ENCODE assay signal across 12 cellular contexts in the genomic region with DNA sequence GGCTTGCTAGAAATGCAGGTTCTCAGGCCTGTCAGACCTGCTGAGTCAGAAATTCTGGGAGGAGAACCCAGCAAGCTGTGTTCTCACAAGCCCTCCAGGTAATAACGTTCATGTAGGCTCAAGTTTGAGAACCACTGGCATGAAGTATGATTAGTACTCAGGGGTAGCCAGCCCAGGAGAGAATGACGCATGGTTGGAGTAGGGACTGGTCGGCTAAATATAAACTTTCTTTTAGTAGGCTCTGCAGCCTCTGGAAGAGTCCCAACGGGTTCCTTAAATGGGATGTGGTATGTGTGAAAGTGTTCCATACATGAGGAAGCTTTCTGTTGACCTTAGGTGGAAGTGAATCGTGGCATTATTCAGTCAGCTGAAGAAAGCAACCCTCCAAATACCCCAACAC.
DNase-seq lines count a peak whose midpoint lies in the region; ATAC-seq and TF ChIP-seq lines count a peak whose summit lies in the region.
"Had no signal": no experiment of that assay in that cellular context is flagged by ENCODE, and none has a peak within 500 bp of the region (broad histone marks: within the 10 kb centered on the region; RNA-seq: fewer than 3 reads in every experiment).

No MANE protein-coding gene starts in this region.

- POLR2A ChIA-PET in CD8-positive, alpha-beta T cell (lab: Charles Lee): no interaction called here

- intact Hi-C loops in Right ventricle myocardium inferior (cut with DNase I): loop anchor here (2.0 to 10.0 kb wide), 2 partner anchors 76 to 106 kb away; no protein-coding TSS in a partner anchor
- intact Hi-C loops in CD8-positive, alpha-beta T cell (cut with DNase I, micrococcal nuclease): no loop called here

- H3K27me3 Mint-ChIP-seq in T-helper 17 cell: no peaks in the 10 kb centered on the region
- H3K27me3 Mint-ChIP-seq in CD8-positive, alpha-beta T cell (ENCODE audit: low read depth): no peaks in the 10 kb centered on the region
- no peaks in the 10 kb centered on the region for H3K27me3 Mint-ChIP-seq in activated naive CD4-positive, alpha-beta T cell treated with anti-CD3 and anti-CD28 coated beads, Interleukin-2, amount 10 ng/mL, durations not matched to agents 7 days and 5 days
- H3K27me3 Mint-ChIP-seq: activated CD4-positive, alpha-beta memory T cell treated with anti-CD3 and anti-CD28 coated beads, Interleukin-2, amount 10 ng/mL, durations not matched to agents 7 days and 5 days had no signal

- TF ChIP-seq CTCF in CD8-positive, alpha-beta T cell (IDR thresholded peaks at IDR 0.05): no peak

- H3K27ac Mint-ChIP-seq in T-helper 17 cell: peak overlapping the region; percentile 96
- H3K27ac Mint-ChIP-seq in CD8-positive, alpha-beta T cell: no peak overlapping the region
- no peak overlapping the region for H3K27ac Mint-ChIP-seq in activated naive CD4-positive, alpha-beta T cell treated with anti-CD3 and anti-CD28 coated beads, Interleukin-2, amount 10 ng/mL, durations not matched to agents 7 days and 5 days
- H3K27ac Mint-ChIP-seq: activated CD4-positive, alpha-beta memory T cell treated with anti-CD3 and anti-CD28 coated beads, Interleukin-2, amount 10 ng/mL, durations not matched to agents 7 days and 5 days had no signal

- no peak overlapping the region for H3K4me3 ChIP-seq in rectal smooth muscle tissue (ENCODE audit: low read length)
- no peak overlapping the region for H3K4me3 ChIP-seq in CD8-positive, alpha-beta T cell (ENCODE audit: low read depth, low read length)
- H3K4me3 ChIP-seq: adrenal gland had no signal

- peaks cover under 1% of the 10 kb centered on the region for H3K9me3 Mint-ChIP-seq in CD8-positive, alpha-beta T cell
- no peaks in the 10 kb centered on the region for H3K9me3 Mint-ChIP-seq in activated naive CD4-positive, alpha-beta T cell treated with anti-CD3 and anti-CD28 coated beads, Interleukin-2, amount 10 ng/mL, durations not matched to agents 7 days and 5 days
- H3K9me3 Mint-ChIP-seq: activated CD4-positive, alpha-beta memory T cell treated with anti-CD3 and anti-CD28 coated beads, Interleukin-2, amount 10 ng/mL, durations not matched to agents 7 days and 5 days had no signal

- no peaks in the 10 kb centered on the region for H3K27me3 ChIP-seq in rectal smooth muscle tissue (ENCODE audit: control insufficient read depth, insufficient read depth, low read length)
- H3K27me3 ChIP-seq in CD8-positive, alpha-beta T cell (ENCODE audit: insufficient read depth, low read length): no peaks in the 10 kb centered on the region
- H3K27me3 ChIP-seq: adrenal gland had no signal

- CTCF ChIA-PET in CD8-positive, alpha-beta T cell (lab: Charles Lee): no interaction called here
- CTCF ChIA-PET in activated naive CD4-positive, alpha-beta T cell treated with anti-CD3 and anti-CD28 coated beads, Interleukin-2, amount 10 ng/mL, durations not matched to agents 7 days and 5 days (lab: Charles Lee): interaction anchor here (1.4 to 1.7 kb wide), 2 partner anchors 12 to 304 kb away, joined by 4 to 5 read pairs; no protein-coding TSS in a partner anchor

- H3K36me3 Mint-ChIP-seq in T-helper 17 cell (ENCODE audit: low read depth): no peaks in the 10 kb centered on the region
- H3K36me3 Mint-ChIP-seq in CD8-positive, alpha-beta T cell: peaks cover 6% of the 10 kb centered on the region
- H3K36me3 Mint-ChIP-seq in activated naive CD4-positive, alpha-beta T cell treated with anti-CD3 and anti-CD28 coated beads, Interleukin-2, amount 10 ng/mL, durations not matched to agents 7 days and 5 days: peaks cover 8% of the 10 kb centered on the region

- no peak overlapping the region for H3K9ac ChIP-seq in rectal smooth muscle tissue (ENCODE audit: low read length)

- H3K9me3 ChIP-seq in T-helper 17 cell (ENCODE audit: control insufficient read depth, low read length, poor library complexity, severe bottlenecking): no peaks in the 10 kb centered on the region
- no peaks in the 10 kb centered on the region for H3K9me3 ChIP-seq in CD8-positive, alpha-beta T cell (ENCODE audit: low read length)
- H3K9me3 ChIP-seq: adrenal gland had no signal

- peak overlapping the region; percentile 41 for H3K4me3 Mint-ChIP-seq in T-helper 17 cell
- no peak overlapping the region for H3K4me3 Mint-ChIP-seq in CD8-positive, alpha-beta T cell
- H3K4me3 Mint-ChIP-seq in activated naive CD4-positive, alpha-beta T cell treated with anti-CD3 and anti-CD28 coated beads, Interleukin-2, amount 10 ng/mL, durations not matched to agents 7 days and 5 days: no peak overlapping the region

- H3K4me1 Mint-ChIP-seq in T-helper 17 cell: peaks cover 57% of the 10 kb centered on the region
- H3K4me1 Mint-ChIP-seq in CD8-positive, alpha-beta T cell (ENCODE audit: low read depth): peaks cover 60% of the 10 kb centered on the region
- H3K4me1 Mint-ChIP-seq in activated naive CD4-positive, alpha-beta T cell treated with anti-CD3 and anti-CD28 coated beads, Interleukin-2, amount 10 ng/mL, durations not matched to agents 7 days and 5 days: peaks cover 45% of the 10 kb centered on the region

- ATAC-seq in T-helper 17 cell (no peak), Right ventricle myocardium inferior (peak; percentile 79), GM18511 (IDR thresholded peaks at IDR 0.05; ENCODE audit: unreplicated experiment) (no peak)
- no peak for ATAC-seq in CD8-positive, alpha-beta T cell

- H3K36me3 ChIP-seq in rectal smooth muscle tissue (ENCODE audit: control insufficient read depth, insufficient read depth, low read length): no peaks in the 10 kb centered on the region
- H3K36me3 ChIP-seq in CD8-positive, alpha-beta T cell (ENCODE audit: insufficient read depth, low read length): no peaks in the 10 kb centered on the region
- H3K36me3 ChIP-seq: adrenal gland had no signal

- H3K27ac ChIP-seq in rectal smooth muscle tissue (ENCODE audit: low read depth, low read length): peak overlapping the region; percentile 33
- H3K27ac ChIP-seq in CD8-positive, alpha-beta T cell (ENCODE audit: low read depth, low read length): no peak overlapping the region

- DNase-seq in COLO829 (ENCODE audit: low spot score) (peak; percentile 45), T-helper 17 cell (no peak), Right ventricle myocardium inferior (ENCODE audit: missing footprints) (no peak), NCI-H187 treated with DMSO at 0.1 percent for 48 hours (lab: John Stamatoyannopoulos, UW) (no peak)
- no peak for DNase-seq in CD8-positive, alpha-beta T cell
- DNase-seq in activated naive CD4-positive, alpha-beta T cell treated with anti-CD3 and anti-CD28 coated beads, Interleukin-2, amount 10 ng/mL, durations not matched to agents 7 days and 5 days: no peak
- DNase-seq: activated CD4-positive, alpha-beta memory T cell treated with anti-CD3 and anti-CD28 coated beads, Interleukin-2, amount 10 ng/mL, durations not matched to agents 7 days and 5 days; KBM-7; NCI-H510A had no signal

- H3K4me1 ChIP-seq in rectal smooth muscle tissue (ENCODE audit: control insufficient read depth, insufficient read depth, low read length): peaks cover 3% of the 10 kb centered on the region
- peaks cover 19% of the 10 kb centered on the region for H3K4me1 ChIP-seq in CD8-positive, alpha-beta T cell (ENCODE audit: insufficient read depth, low read length)
